8 cellular contexts compared by ENCODE assay signal in genomic region chr14:75661499-75661814, GRCh38. TPM values are rescaled to one million over a fixed set of nuclear protein-coding genes. Genes with fewer than 3 reads are reported as not detected.
DNase-seq lines count a peak whose midpoint lies in the region; ATAC-seq, FAIRE-seq and TF ChIP-seq lines count a peak whose summit lies in the region.

No MANE protein-coding gene starts in this region.

- RAD21 ChIA-PET in GM12878 (lab: Charles Lee; ENCODE audit: unreplicated experiment), result interaction anchor here (0.8 to 13.7 kb wide), 13 partner anchors 38 to 495 kb away, joined by 3 to 320 read pairs (median 4); partner anchors contain the start of genes BATF, FLVCR2, IFT43 and TGFB3

- CTCF ChIA-PET in GM12878 (lab: Yijun Ruan, JAX), result interaction anchor here (0.5 to 13.0 kb wide), 4 partner anchors 86 to 168 kb away, joined by 3 to 578 read pairs (median 4); partner anchors contain the start of gene FLVCR2

- peak overlapping the region; percentile 89 for H3K4me3 ChIP-seq in GM12878
- H3K4me3 ChIP-seq in lung, result peak overlapping the region; percentile 93
- peak overlapping the region; percentile 82 to 98 for H3K4me3 ChIP-seq in uterus

- TF ChIP-seq RAD21 in GM12878 (IDR thresholded peaks at IDR 0.05; ENCODE audit: insufficient read depth, low read depth, low read length), result no peak

- H3K9me3 ChIP-seq in GM12878 (replicated peaks; ENCODE audit: control insufficient read depth, insufficient read depth, low read length) (no peaks in the 10 kb centered on the region), lung (ENCODE audit: control insufficient read depth in 2 of 2, insufficient read depth in 1 of 2, low read length in 1 of 2) (no peaks in the 10 kb centered on the region), uterus (no peaks in the 10 kb centered on the region)

- no peak for TF ChIP-seq POLR2A in GM12878 (IDR thresholded peaks at IDR 0.05; ENCODE audit: low read depth, low read length)
- TF ChIP-seq POLR2A in uterus (IDR thresholded peaks at IDR 0.05), result peak in 1 of 2 donors; percentile 4

- H3K9ac ChIP-seq in GM12878 (ENCODE audit: control insufficient read depth, insufficient read depth, low read length), result peak overlapping the region; percentile 68

- H3K36me3 ChIP-seq in GM12878 (ENCODE audit: control insufficient read depth in 2 of 2, insufficient read depth in 2 of 2, low read length in 1 of 2), result peaks cover 0 to 6% of the 10 kb centered on the region in 2 experiments; a peak in 1 of 4 replicates
- H3K36me3 ChIP-seq in lung (ENCODE audit: control insufficient read depth in 2 of 2, insufficient read depth in 2 of 2, low read length in 2 of 2), result peaks cover 2 to 5% of the 10 kb centered on the region in 2 donors
- H3K36me3 ChIP-seq in uterus, result no peaks in the 10 kb centered on the region

- H3K9me3 Mint-ChIP-seq in activated naive CD4-positive, alpha-beta T cell treated with anti-CD3 and anti-CD28 coated beads, Interleukin-2, amount 50 U/mL, for 24 hours, result no peaks in the 10 kb centered on the region

- FAIRE-seq in GM12878 (lab: Jason Lieb, UNC), result no peak

- TF ChIP-seq CTCF in GM12878 (IDR thresholded peaks at IDR 0.05 in 2 of 3, conservative IDR thresholded peaks at IDR 0.05 in 1 of 3; ENCODE audit: control insufficient read depth in 2 of 3, extremely low read depth in 1 of 3, insufficient read depth in 1 of 3, low read depth in 3 of 3, low read length in 3 of 3), result no peak
- TF ChIP-seq CTCF in lung (IDR thresholded peaks at IDR 0.05; ENCODE audit: control extremely low read depth, extremely low read depth), result no peak
- no peak for TF ChIP-seq CTCF in uterus (IDR thresholded peaks at IDR 0.05)

- intact Hi-C loops in GM12878 (cut with micrococcal nuclease; ENCODE audit: unreplicated experiment), result loop anchor here (2.0 to 5.0 kb wide), 2 partner anchors 139 to 164 kb away; partner anchors contain the start of gene BATF
- intact Hi-C loops in uterus (cut with DNase I; ENCODE audit: low total_unique reads), result no loop called here

- no peaks in the 10 kb centered on the region for H3K27me3 Mint-ChIP-seq in activated naive CD4-positive, alpha-beta T cell treated with anti-CD3 and anti-CD28 coated beads, Interleukin-2, amount 50 U/mL, for 24 hours

- H3K4me1 ChIP-seq in GM12878 (ENCODE audit: control insufficient read depth, insufficient read depth, low read length) (no peaks in the 10 kb centered on the region), lung (ENCODE audit: control insufficient read depth in 2 of 2, insufficient read depth in 2 of 2, low read length in 2 of 2) (peaks cover 0 to 8% of the 10 kb centered on the region in 2 donors), uterus (no peaks in the 10 kb centered on the region)

- BruUV-seq in GM12878 (replicated peaks; lab: Mats Ljungman, UMichigan), result no TSS peak

- no peak for TF ChIP-seq EP300 in GM12878 (IDR thresholded peaks at IDR 0.05; ENCODE audit: borderline replicate concordance in 1 of 2, control insufficient read depth in 1 of 2, low read depth in 2 of 2, low read length in 2 of 2)

- no peaks in the 10 kb centered on the region for H4K20me1 ChIP-seq in GM12878 (ENCODE audit: control insufficient read depth, insufficient read depth)

- H3K4me3 Mint-ChIP-seq in activated naive CD4-positive, alpha-beta T cell treated with anti-CD3 and anti-CD28 coated beads, Interleukin-2, amount 50 U/mL, for 24 hours, result peak overlapping the region; percentile 100

- POLR2A ChIA-PET in GM12878 (lab: Charles Lee), result interaction anchor here (0.6 to 1.9 kb wide), 12 partner anchors 10 to 1641 kb away, joined by 3 to 18 read pairs (median 4); partner anchors contain the start of gene GPATCH2L

- 0% methylated on average over 14 of the region's 18 CpGs for WGBS in GM12878 (ENCODE audit: insufficient coverage, insufficient replicate concordance, low lambda C conversion rate, missing lambda C conversion rate)
- 0% methylated on average over 17 to 18 of the region's 18 CpGs for WGBS in lung, 2 donors

- H2AFZ ChIP-seq in GM12878 (ENCODE audit: control insufficient read depth, low read depth, low read length), result peak overlapping the region; percentile 93

- peaks cover 32% of the 10 kb centered on the region for H3K4me1 Mint-ChIP-seq in activated naive CD4-positive, alpha-beta T cell treated with anti-CD3 and anti-CD28 coated beads, Interleukin-2, amount 50 U/mL, for 24 hours

- H3K27me3 ChIP-seq in GM12878 (replicated peaks in 1 of 2; ENCODE audit: control insufficient read depth in 2 of 2, insufficient read depth in 2 of 2, low read length in 1 of 2) (no peaks in the 10 kb centered on the region), lung (ENCODE audit: control insufficient read depth, insufficient read depth) (no peaks in the 10 kb centered on the region), uterus (no peaks in the 10 kb centered on the region)

- in situ Hi-C loops in GM12878 (cut with MboI), result no loop called here

- H3K4me2 ChIP-seq in GM12878 (ENCODE audit: control insufficient read depth, insufficient read depth), result peak overlapping the region; percentile 82

- no peak for DNase-seq in activated naive CD4-positive, alpha-beta T cell treated with Interleukin-2 at 50 U/mL for 16 hours
- DNase-seq in GM12878 (ENCODE audit: low read depth, low spot score) (no peak), lung (ENCODE audit: low spot score) (no peak), uterus (no peak), HT-29 (ENCODE audit: low spot score) (no peak), NOMO-1 treated with dmso at 0.1 percent for 144 hours (lab: John Stamatoyannopoulos, UW; ENCODE audit: unreplicated experiment) (no peak), NK-92 (lab: John Stamatoyannopoulos, UW; ENCODE audit: unreplicated experiment) (no peak)

- H3K36me3 Mint-ChIP-seq in activated naive CD4-positive, alpha-beta T cell treated with anti-CD3 and anti-CD28 coated beads, Interleukin-2, amount 50 U/mL, for 24 hours, result peaks cover 7% of the 10 kb centered on the region

- peak overlapping the region; percentile 88 for H3K27ac Mint-ChIP-seq in activated naive CD4-positive, alpha-beta T cell treated with anti-CD3 and anti-CD28 coated beads, Interleukin-2, amount 50 U/mL, for 24 hours

- SMC1A ChIA-PET in GM12878 (lab: Charles Lee; ENCODE audit: uncharacterized antibody, unreplicated experiment), result interaction anchor here (0.6 to 2.6 kb wide), 7 partner anchors 10 to 466 kb away, joined by 3 to 29 read pairs (median 6); partner anchors contain the start of gene FLVCR2

- ATAC-seq in GM12878, result peak; percentile 2; the same call in 2 of the 3 replicates
- peak; percentile 4 for ATAC-seq in lung (ENCODE audit: insufficient read depth, low FRiP score)

- peaks cover 33% of the 10 kb centered on the region for H3K79me2 ChIP-seq in GM12878 (ENCODE audit: control insufficient read depth, insufficient read depth, low read length)

- peak overlapping the region; percentile 48; the same call in 1 of the 2 replicates for H3K27ac ChIP-seq in GM12878 (ENCODE audit: control insufficient read depth, insufficient read depth)
- H3K27ac ChIP-seq in lung (ENCODE audit: low read depth in 1 of 2, low read length in 1 of 2), result peak overlapping the region; percentile 92 to 98
- peak overlapping the region; percentile 86 to 90 for H3K27ac ChIP-seq in uterus

TF ChIP-seq in GM12878, 131 proteins besides CTCF, POLR2A, EP300 and RAD21 (continues in another document):
- no peak for TF ChIP-seq TAF1 (IDR thresholded peaks at IDR 0.05; ENCODE audit: borderline replicate concordance, low read depth, low read length)
- TF ChIP-seq ZNF24 (IDR thresholded peaks at IDR 0.05), result no peak

RNA-seq across cellular contexts. Expression of gene TTLL5, which starts 0.4 kb away (rescaled TPM):
- 111 and 138 TPM in 2 replicates for total RNA-seq in GM12878 (2013; cell fraction: nucleolus; rRNA removed)
- 12.8 and 13.4 TPM in 2 replicates for total RNA-seq in GM12878 (2014; rRNA removed)
- 14.2 and 15.4 TPM in 2 replicates for total RNA-seq in GM12878 (2014; rRNA removed; fragmentation: Illumina TruSeq; extraction: Trizol)
- 17.4 and 21.4 TPM in 2 replicates for total RNA-seq in GM12878 (2021)
- 6.0 TPM for polyA plus RNA-seq in GM12878 (2011; ENCODE audit: low read depth)
- polyA plus RNA-seq in GM12878 (2011; rRNA removed), result 12.8 and 13.9 TPM in 2 replicates
- polyA plus RNA-seq in GM12878 (2011; cell fraction: cytosol; rRNA removed), result 11.9 and 13.5 TPM in 2 replicates
- polyA plus RNA-seq in GM12878 (2011; cell fraction: nucleus; rRNA removed), result 13.1 and 13.2 TPM in 2 replicates
- 11.2 and 14.6 TPM in 2 replicates for polyA plus RNA-seq in GM12878 (2012)
- 13.6 and 16.4 TPM in 2 replicates for polyA plus RNA-seq in GM12878 (2014; fragmentation: Illumina TruSeq; extraction: Trizol)
- polyA plus RNA-seq in GM12878 (2014; fragmentation: Nextera tagmentation; extraction: Ambion mirVana), result 1 to 10 TPM; 3.2 to 5.2 TPM
- 10.6 and 12.3 TPM in 2 replicates for polyA plus RNA-seq in GM12878 (2014; rRNA removed)
- polyA plus RNA-seq in GM12878 (2016; fragmentation: Nextera tagmentation; extraction: Ambion mirVana), result 10 to 100 TPM; 20.3 to 25.9 TPM
- 35.3 and 65.5 TPM in 2 replicates for polyA minus RNA-seq in GM12878 (2011; rRNA and poly(A)+ RNA removed)
- 6.4 and 7.6 TPM in 2 replicates for polyA minus RNA-seq in GM12878 (2011; cell fraction: cytosol; rRNA and poly(A)+ RNA removed)
- polyA minus RNA-seq in GM12878 (2011; cell fraction: nucleus; rRNA and poly(A)+ RNA removed), result 42.2 and 62.7 TPM in 2 replicates
- 10 to 100 TPM; 45.3 to 58.6 TPM for total RNA-seq in lung
- polyA plus RNA-seq in lung, result 10 to 100 TPM; 10.3 to 12.2 TPM
- 100 to 1,000 TPM in 1 of 4 donors, 10 to 100 TPM in 3; 32.4 to 183 (median 40.6) TPM for total RNA-seq in uterus
- total RNA-seq in HT-29 (2014; rRNA removed; shearing (Covaris generic)), result 14.6 and 20.5 TPM in 2 replicates

RNA-seq across cellular contexts. Expression of gene ERG28, which starts 0.8 kb away (rescaled TPM):
- total RNA-seq in GM12878 (2013; cell fraction: nucleolus; rRNA removed), result 10.6 and 12.6 TPM in 2 replicates
- total RNA-seq in GM12878 (2014; rRNA removed), result 14.6 and 15.2 TPM in 2 replicates
- total RNA-seq in GM12878 (2014; rRNA removed; fragmentation: Illumina TruSeq; extraction: Trizol), result 19.1 and 21.0 TPM in 2 replicates
- total RNA-seq in GM12878 (2021), result 28.0 and 28.5 TPM in 2 replicates
- 22.0 TPM for polyA plus RNA-seq in GM12878 (2011; ENCODE audit: low read depth)
- 47.8 and 48.1 TPM in 2 replicates for polyA plus RNA-seq in GM12878 (2011; rRNA removed)
- polyA plus RNA-seq in GM12878 (2011; cell fraction: cytosol; rRNA removed), result 41.1 and 41.2 TPM in 2 replicates
- 10.9 and 13.6 TPM in 2 replicates for polyA plus RNA-seq in GM12878 (2011; cell fraction: nucleus; rRNA removed)
- 20.1 and 25.5 TPM in 2 replicates for polyA plus RNA-seq in GM12878 (2012)
- 48.0 and 59.2 TPM in 2 replicates for polyA plus RNA-seq in GM12878 (2014; fragmentation: Illumina TruSeq; extraction: Trizol)
- polyA plus RNA-seq in GM12878 (2014; fragmentation: Nextera tagmentation; extraction: Ambion mirVana), result 10 to 100 TPM; 52.6 to 67.0 TPM
- polyA plus RNA-seq in GM12878 (2014; rRNA removed), result 33.9 and 37.0 TPM in 2 replicates
- 10 to 100 TPM; 61.8 to 62.2 TPM for polyA plus RNA-seq in GM12878 (2016; fragmentation: Nextera tagmentation; extraction: Ambion mirVana)
- polyA minus RNA-seq in GM12878 (2011; rRNA and poly(A)+ RNA removed), result 18.9 and 27.4 TPM in 2 replicates
- polyA minus RNA-seq in GM12878 (2011; cell fraction: cytosol; rRNA and poly(A)+ RNA removed), result 5.7 and 6.2 TPM in 2 replicates
- polyA minus RNA-seq in GM12878 (2011; cell fraction: nucleus; rRNA and poly(A)+ RNA removed), result 7.7 and 11.6 TPM in 2 replicates
- total RNA-seq in lung, result 10 to 100 TPM; 13.6 to 41.1 TPM
- 10 to 100 TPM; 39.3 to 67.2 TPM for polyA plus RNA-seq in lung
- total RNA-seq in uterus, result 10 to 100 TPM in 1 of 4 donors, 1 to 10 TPM in 2, under 1 TPM in 1; 0.26 to 11.2 (median 4.2) TPM
- 9.5 and 10.4 TPM in 2 replicates for total RNA-seq in HT-29 (2014; rRNA removed; shearing (Covaris generic))
